ENCODE assay signal across 31 cellular contexts in the genomic region with DNA sequence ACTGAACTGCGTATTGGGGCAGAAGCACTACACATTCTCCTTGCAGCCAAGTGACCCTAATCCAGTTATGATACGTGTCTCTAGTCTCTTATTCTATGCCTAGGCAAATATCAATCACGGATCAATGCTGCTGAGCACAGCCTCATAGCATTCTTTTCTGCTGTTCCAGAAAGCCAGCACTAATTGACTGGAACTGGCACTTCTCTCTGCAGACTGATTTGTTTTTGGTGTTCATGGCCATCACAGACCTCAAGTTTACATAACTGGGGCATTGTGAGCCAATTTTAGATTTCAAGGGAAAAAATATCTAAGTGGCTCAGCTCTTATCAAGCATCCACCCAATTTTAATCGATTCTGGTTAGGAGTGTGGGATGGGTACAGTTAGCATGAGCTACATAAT. TPM values are rescaled to one million over a fixed set of nuclear protein-coding genes. Genes with fewer than 3 reads are reported as not detected.
"Had no signal": no experiment of that assay in that cellular context is flagged by ENCODE, and none has a peak within 500 bp of the region (broad histone marks: within the 10 kb centered on the region; RNA-seq: fewer than 3 reads in every experiment).

No MANE protein-coding gene starts in this region.

- H3K4me3 Mint-ChIP-seq: effector memory CD8-positive, alpha-beta T cell; mesothelial cell of epicardium; naive thymus-derived CD4-positive, alpha-beta T cell; nephron progenitor cell had no signal

- H3K4me3 ChIP-seq: coronary artery, esophagus squamous epithelium, gastrocnemius medialis, heart left ventricle, hepatocyte, left lung, prostate gland, right atrium auricular region, smooth muscle cell, stomach, transverse colon, upper lobe of right lung, uterus had no signal

- ATAC-seq: effector memory CD8-positive, alpha-beta T cell; gastrocnemius medialis; heart left ventricle; left cardiac atrium; left lung; naive thymus-derived CD4-positive, alpha-beta T cell; sciatic nerve; upper lobe of right lung had no signal

- H3K36me3 Mint-ChIP-seq: mesothelial cell of epicardium; naive thymus-derived CD4-positive, alpha-beta T cell had no signal

- DNase-seq: dermis blood vessel endothelial cell; effector memory CD8-positive, alpha-beta T cell; erythroblast; esophagus squamous epithelium; foreskin fibroblast; gastrocnemius medialis; heart left ventricle; kidney; left cardiac atrium; left lung; mesenchymal stem cell; naive thymus-derived CD4-positive, alpha-beta T cell; nephron progenitor cell; stimulated activated CD4-positive, alpha-beta T cell treated with anti-CD3 and anti-CD28 coated beads, Interleukin-12 subunit alpha, Interleukin-12 subunit beta, amount 100 ng/mL, for 4 hours; stimulated activated CD4-positive, alpha-beta T cell treated with anti-CD3 and anti-CD28 coated beads, Interleukin-1b, Interleukin-23, amount 100 ng/mL, for 48 hours; stimulated activated CD4-positive, alpha-beta T cell treated with anti-CD3 and anti-CD28 coated beads, Interleukin-4, amount 100 ng/mL, for 1 hour; stimulated activated CD8-positive, alpha-beta memory T cell treated with anti-CD3 and anti-CD28 coated beads, Interleukin-4, amount 100 ng/mL, for 48 hours; stimulated activated naive CD4-positive, alpha-beta T cell; stomach; transverse colon; upper lobe of right lung; uterus had no signal

- H3K27ac Mint-ChIP-seq: effector memory CD8-positive, alpha-beta T cell; mesothelial cell of epicardium; naive thymus-derived CD4-positive, alpha-beta T cell; nephron progenitor cell had no signal

- H3K27ac ChIP-seq: coronary artery, gastrocnemius medialis, heart left ventricle, hepatocyte, left lung, prostate gland, right atrium auricular region, stomach, transverse colon, upper lobe of right lung, uterus had no signal

- H3K9me3 Mint-ChIP-seq: effector memory CD8-positive, alpha-beta T cell; mesothelial cell of epicardium; naive thymus-derived CD4-positive, alpha-beta T cell; nephron progenitor cell had no signal

RNA-seq across cellular contexts. Expression of gene GLDN, which starts 37.9 kb away (rescaled TPM):
- total RNA-seq: dermis blood vessel endothelial cell; lung microvascular endothelial cell; naive thymus-derived CD4-positive, alpha-beta T cell; osteocyte had no signal

RNA-seq across cellular contexts. Expression of gene CYP19A1, which starts 41.0 kb away (rescaled TPM):
- total RNA-seq: dermis blood vessel endothelial cell, lung microvascular endothelial cell, mesothelial cell of epicardium, osteocyte, smooth muscle cell, transverse colon, uterus had no signal
